ENCODE assay signal across 30 cellular contexts in genomic region chr4:76260571-76260970, GRCh38. TPM values are rescaled to one million over a fixed set of nuclear protein-coding genes. Genes with fewer than 3 reads are reported as not detected.
"Had no signal": no experiment of that assay in that cellular context is flagged by ENCODE, and none has a peak within 500 bp of the region (broad histone marks: within the 10 kb centered on the region; RNA-seq: fewer than 3 reads in every experiment).

No MANE protein-coding gene starts in this region.

- H3K27me3 ChIP-seq: neural progenitor cell, ovary, testis, tibial artery, transverse colon, upper lobe of left lung, uterus had no signal

- H3K9me3 ChIP-seq: ovary, psoas muscle, spleen, suprapubic skin, testis, tibial artery, transverse colon, upper lobe of left lung, uterus had no signal

- DNase-seq: naive thymus-derived CD4-positive, alpha-beta T cell; natural killer cell; occipital lobe; ovary; posterior cingulate gyrus; psoas muscle; right cardiac atrium; spleen; stimulated activated CD4-positive, alpha-beta T cell treated with anti-CD3 and anti-CD28 coated beads, Interleukin-12 subunit alpha, Interleukin-12 subunit beta, amount 100 ng/mL, for 4 hours; stimulated activated CD4-positive, alpha-beta T cell treated with anti-CD3 and anti-CD28 coated beads, Interleukin-1b, Interleukin-23, amount 100 ng/mL, for 48 hours; stimulated activated CD4-positive, alpha-beta T cell treated with anti-CD3 and anti-CD28 coated beads, Interleukin-4, amount 100 ng/mL, for 1 hour; stimulated activated CD4-positive, alpha-beta T cell treated with anti-CD3 and anti-CD28 coated beads, Interleukin-4, amount 100 ng/mL, for 4 hours; stimulated activated CD8-positive, alpha-beta memory T cell treated with anti-CD3 and anti-CD28 coated beads, Interleukin-4, amount 100 ng/mL, for 48 hours; stimulated activated naive CD4-positive, alpha-beta T cell; stimulated activated naive CD8-positive, alpha-beta T cell treated with anti-CD3 and anti-CD28 coated beads, Interleukin-15, amount 100 ng/mL, for 72 hours; stimulated activated naive CD8-positive, alpha-beta T cell treated with anti-CD3 and anti-CD28 coated beads, Interleukin-15, Interleukin-2, amounts not matched to agents 100 U/mL and 50 U/mL, for 24 hours; substantia nigra; testis; tibial artery; transverse colon; upper lobe of left lung; uterus had no signal

- H3K36me3 ChIP-seq: neural progenitor cell, ovary, spleen, suprapubic skin, tibial artery, transverse colon, upper lobe of left lung, uterus had no signal

- H3K4me1 ChIP-seq: neural progenitor cell, parathyroid adenoma, psoas muscle, spleen, suprapubic skin, testis, tibial artery, transverse colon, upper lobe of left lung, uterus had no signal

- H3K4me3 ChIP-seq: neural progenitor cell, ovary, psoas muscle, skin epidermis, smooth muscle cell, spleen, suprapubic skin, testis, tibial artery, transverse colon, upper lobe of left lung, uterus had no signal

- H3K4me2 ChIP-seq: neural progenitor cell, smooth muscle cell had no signal

- H2AFZ ChIP-seq: neural progenitor cell, parathyroid adenoma had no signal

- ATAC-seq: naive thymus-derived CD4-positive, alpha-beta T cell; natural killer cell; psoas muscle; right cardiac atrium; sciatic nerve; stimulated activated memory B cell treated with anti-CD40 and anti-IgM and Interleukin-4, amounts not matched to agents 10 μg/mL and 1 μg/mL and 100 μg/mL, for 72 hours; stimulated activated naive CD8-positive, alpha-beta T cell treated with anti-CD3 and anti-CD28 coated beads, Interleukin-15, amount 100 ng/mL, for 72 hours; stimulated activated naive CD8-positive, alpha-beta T cell treated with anti-CD3 and anti-CD28 coated beads, Interleukin-15, Interleukin-2, amounts not matched to agents 100 U/mL and 50 U/mL, for 24 hours had no signal

- H3K9ac ChIP-seq: neural progenitor cell, parathyroid adenoma had no signal

- H3K27ac ChIP-seq: neural progenitor cell, ovary, parathyroid adenoma, psoas muscle, skin epidermis, spleen, suprapubic skin, testis, tibial artery, transverse colon, upper lobe of left lung, uterus had no signal

- H3K79me2 ChIP-seq: parathyroid adenoma had no signal

RNA-seq across cellular contexts. Expression of gene STBD1, which starts 46.0 kb away (rescaled TPM):
- polyA plus RNA-seq: neural cell had no signal
